13 cellular contexts compared by ENCODE assay signal in genomic region chr19:45512881-45513483, GRCh38. TPM values are rescaled to one million over a fixed set of nuclear protein-coding genes. Genes with fewer than 3 reads are reported as not detected.
DNase-seq lines count a peak whose midpoint lies in the region; ATAC-seq, FAIRE-seq and TF ChIP-seq lines count a peak whose summit lies in the region.
"Had no signal": no experiment of that assay in that cellular context is flagged by ENCODE, and none has a peak within 500 bp of the region (broad histone marks: within the 10 kb centered on the region; RNA-seq: fewer than 3 reads in every experiment).

No MANE protein-coding gene starts in this region.

- POLR2A ChIA-PET in CD8-positive, alpha-beta T cell (lab: Charles Lee) = no interaction called here
- POLR2A ChIA-PET in K562 (lab: Yijun Ruan, JAX) = no interaction called here

- H3K4me3 Mint-ChIP-seq in CD8-positive, alpha-beta T cell = no peak overlapping the region
- H3K4me3 Mint-ChIP-seq in IgD-negative memory B cell = peak overlapping the region; percentile 48 to 96 (median 84)

- H3K79me2 ChIP-seq in K562 (ENCODE audit: control insufficient read depth, insufficient read depth, low read length) = peaks cover 94% of the 10 kb centered on the region

- peak overlapping the region; percentile 62 for H3K27ac Mint-ChIP-seq in CD8-positive, alpha-beta T cell
- peak overlapping the region; percentile 90 to 99 (median 96) for H3K27ac Mint-ChIP-seq in IgD-negative memory B cell

- H3K9me3 Mint-ChIP-seq in CD8-positive, alpha-beta T cell = no peaks in the 10 kb centered on the region
- no peaks in the 10 kb centered on the region for H3K9me3 Mint-ChIP-seq in IgD-negative memory B cell

- TF ChIP-seq RAD21 in K562 (CRISPR knock-in tag; conservative IDR thresholded peaks at IDR 0.05 in 1 of 2, IDR thresholded peaks at IDR 0.05 in 1 of 2) = no peak

- H3K27me3 Mint-ChIP-seq in CD8-positive, alpha-beta T cell (ENCODE audit: low read depth) = no peaks in the 10 kb centered on the region
- H3K27me3 Mint-ChIP-seq in IgD-negative memory B cell = no peaks in the 10 kb centered on the region

- no peak for ATAC-seq in CD8-positive, alpha-beta T cell
- ATAC-seq in K562 (no peak), HG02884 (IDR thresholded peaks at IDR 0.05; ENCODE audit: unreplicated experiment) (no peak)
- ATAC-seq in activated CD4-positive, CD25-positive, alpha-beta regulatory T cell treated with anti-CD3 and anti-CD28 coated beads, Interleukin-2, amount 50 U/mL, for 24 hours = no peak

- no peak for TF ChIP-seq EP300 in K562 (IDR thresholded peaks at IDR 0.05; ENCODE audit: low read length)

- no peaks in the 10 kb centered on the region for H3K9me3 ChIP-seq in CD8-positive, alpha-beta T cell (ENCODE audit: low read length)
- H3K9me3 ChIP-seq in K562 (replicated peaks; ENCODE audit: control insufficient read depth, insufficient read depth, low read depth, low read length) (no peaks in the 10 kb centered on the region), neutrophil (no peaks in the 10 kb centered on the region)
- H3K9me3 ChIP-seq: SJSA1 had no signal

- FAIRE-seq in K562 (lab: Jason Lieb, UNC) = no peak

- DNase-seq in CD8-positive, alpha-beta T cell = no peak
- DNase-seq in K562 (ENCODE audit: extremely low read depth in 1 of 4, low spot score in 3 of 4) (no peak), brain microvascular endothelial cell (no peak)
- DNase-seq: NCI-H2107; retina; stimulated activated CD4-positive, alpha-beta T cell treated with anti-CD3 and anti-CD28 coated beads, Interleukin-4, amount 100 ng/mL, for 4 hours; stimulated activated naive CD4-positive, alpha-beta T cell treated with Interleukin-2 at 50 U/mL for 16 hours had no signal

- TF ChIP-seq POLR2A in K562 (conservative IDR thresholded peaks at IDR 0.05) = no peak

- peaks cover 3% of the 10 kb centered on the region for H3K36me3 ChIP-seq in CD8-positive, alpha-beta T cell (ENCODE audit: insufficient read depth, low read length)
- H3K36me3 ChIP-seq in K562 (ENCODE audit: control insufficient read depth, insufficient read depth, low read length) = peaks cover 80% of the 10 kb centered on the region
- H3K36me3 ChIP-seq in neutrophil = peaks cover 68% of the 10 kb centered on the region
- H3K36me3 ChIP-seq in brain microvascular endothelial cell (replicated peaks) = peaks cover 36% of the 10 kb centered on the region

- WGBS in K562 (ENCODE audit: insufficient coverage, low coverage, missing lambda C conversion rate) = 75% methylated on average over 6 of the region's 6 CpGs

- peaks cover 5% of the 10 kb centered on the region; the same call in 1 of the 2 replicates for H4K20me1 ChIP-seq in K562 (replicated peaks; ENCODE audit: control insufficient read depth, insufficient read depth, low read length)

- peak overlapping the region; percentile 21 for H3K4me2 ChIP-seq in K562 (ENCODE audit: insufficient read depth, low read length)

- peak overlapping the region; percentile 10 to 65; a peak in 1 of 4 replicates for H3K9ac ChIP-seq in K562 (ENCODE audit: insufficient read depth in 1 of 2, low read depth in 2 of 2, low read length in 2 of 2)

- intact Hi-C loops in CD8-positive, alpha-beta T cell (cut with DNase I, micrococcal nuclease) = no loop called here
- intact Hi-C loops in K562 (cut with micrococcal nuclease) = no loop called here

- no peak overlapping the region for H2AFZ ChIP-seq in K562 (ENCODE audit: low read depth, low read length)

- H3K4me1 Mint-ChIP-seq in CD8-positive, alpha-beta T cell (ENCODE audit: low read depth) = peaks cover 60% of the 10 kb centered on the region
- H3K4me1 Mint-ChIP-seq in IgD-negative memory B cell = peaks cover 46 to 52% (median 50%) of the 10 kb centered on the region in 3 donors

- H3K9me1 ChIP-seq in K562 (ENCODE audit: control insufficient read depth, insufficient read depth, low read length) = no peaks in the 10 kb centered on the region

- H3K36me3 Mint-ChIP-seq in CD8-positive, alpha-beta T cell = peaks cover 25% of the 10 kb centered on the region
- H3K36me3 Mint-ChIP-seq in IgD-negative memory B cell = no peaks in the 10 kb centered on the region

- H3K4me3 ChIP-seq in CD8-positive, alpha-beta T cell (ENCODE audit: low read depth, low read length) = no peak overlapping the region
- H3K4me3 ChIP-seq in K562 = no peak overlapping the region
- peak overlapping the region; percentile 71 to 98 for H3K4me3 ChIP-seq in neutrophil (ENCODE audit: low read depth in 1 of 2, low read length in 1 of 2)
- no peak overlapping the region for H3K4me3 ChIP-seq in brain microvascular endothelial cell (ENCODE audit: low read depth, low read length)
- H3K4me3 ChIP-seq: SJSA1 had no signal

- H3K27ac ChIP-seq in CD8-positive, alpha-beta T cell (ENCODE audit: low read depth, low read length) = no peak overlapping the region
- H3K27ac ChIP-seq in K562 (ENCODE audit: extremely low read depth, low read depth, low read length) (peak overlapping the region; percentile 6; the same call in 1 of the 3 replicates), neutrophil (peak overlapping the region; percentile 100), brain microvascular endothelial cell (no peak overlapping the region)
- H3K27ac ChIP-seq: SJSA1, VCaP had no signal

- CTCF ChIA-PET in CD8-positive, alpha-beta T cell (lab: Charles Lee) = interaction anchor here (0.8 kb wide), 1 partner anchor 18 kb away, joined by 4 read pairs; no protein-coding TSS in a partner anchor
- CTCF ChIA-PET in K562 (lab: Yijun Ruan, JAX; ENCODE audit: low intra/inter-chr PET ratio) = no interaction called here

- BruUV-seq in K562 (replicated peaks; lab: Mats Ljungman, UMichigan) = no TSS peak

- in situ Hi-C loops in K562 (cut with MboI) (no loop called here), brain microvascular endothelial cell (cut with HindIII; ENCODE audit: low pct_ligation_motif_present, low sequenced_read_pairs) (no loop called here)

- peaks cover 60% of the 10 kb centered on the region for H3K4me1 ChIP-seq in CD8-positive, alpha-beta T cell (ENCODE audit: insufficient read depth, low read length)
- H3K4me1 ChIP-seq in K562 (replicated peaks in 1 of 2; ENCODE audit: control insufficient read depth in 2 of 2, insufficient read depth in 2 of 2, low read length in 2 of 2) (peaks cover 50 to 62% of the 10 kb centered on the region in 2 experiments), neutrophil (ENCODE audit: control insufficient read depth in 1 of 2, insufficient read depth in 1 of 2, low read depth in 1 of 2, low read length in 1 of 2) (peaks cover 78 to 84% of the 10 kb centered on the region in 2 experiments)

- TF ChIP-seq CTCF in CD8-positive, alpha-beta T cell (IDR thresholded peaks at IDR 0.05) = no peak
- TF ChIP-seq CTCF in K562 (IDR thresholded peaks at IDR 0.05 in 2 of 3, conservative IDR thresholded peaks at IDR 0.05 in 1 of 3; ENCODE audit: insufficient read depth in 2 of 3, low read depth in 1 of 3, low read length in 3 of 3) = no peak
- no peak for TF ChIP-seq CTCF in neutrophil (IDR thresholded peaks at IDR 0.05)
- no peak for TF ChIP-seq CTCF in brain microvascular endothelial cell (IDR thresholded peaks at IDR 0.05; ENCODE audit: low read depth, low read length, missing control alignments)

- no peaks in the 10 kb centered on the region for H3K27me3 ChIP-seq in CD8-positive, alpha-beta T cell (ENCODE audit: insufficient read depth, low read length)
- H3K27me3 ChIP-seq in K562 (ENCODE audit: control insufficient read depth in 2 of 2, insufficient read depth in 2 of 2, low read length in 2 of 2) (no peaks in the 10 kb centered on the region), neutrophil (no peaks in the 10 kb centered on the region), brain microvascular endothelial cell (replicated peaks) (no peaks in the 10 kb centered on the region)
- H3K27me3 ChIP-seq: SJSA1 had no signal

RNA-seq across cellular contexts. Expression of gene VASP, which starts 5.7 kb away (rescaled TPM):
- 10 to 100 TPM; 45.6 to 51.6 TPM for total RNA-seq in CD8-positive, alpha-beta T cell
- polyA plus RNA-seq in IgD-negative memory B cell = 111 TPM
- total RNA-seq in K562 (2011; cell fraction: chromatin; rRNA removed; ENCODE audit: low replicate concordance) = 123 and 279 TPM in 2 replicates
- total RNA-seq in K562 (2011; cell fraction: nucleolus; rRNA removed) = 127 and 148 TPM in 2 replicates
- 106 and 127 TPM in 2 replicates for total RNA-seq in K562 (2011; cell fraction: nucleoplasm; rRNA removed)
- total RNA-seq in K562 (2014; rRNA removed) = 207 and 522 TPM in 2 replicates
- 98.6 and 104 TPM in 2 replicates for total RNA-seq in K562 (2014; rRNA removed; fragmentation: Illumina TruSeq; extraction: Trizol)
- total RNA-seq in K562 (2015; rRNA removed; fragmentation: Illumina TruSeq; extraction: Trizol) = 112 and 114 TPM in 2 replicates
- total RNA-seq in K562 (2021) = 248 and 261 TPM in 2 replicates
- 92.0 and 102 TPM in 2 replicates for polyA plus RNA-seq in K562 (2011; rRNA removed)
- 80.7 and 337 TPM in 2 replicates for polyA plus RNA-seq in K562 (2011; cell fraction: cytosol; rRNA removed)
- 119 and 149 TPM in 2 replicates for polyA plus RNA-seq in K562 (2011; cell fraction: nucleus; rRNA removed)
- 109 and 183 TPM in 2 replicates for polyA plus RNA-seq in K562 (2012)
- polyA plus RNA-seq in K562 (2014; fragmentation: Illumina TruSeq; extraction: Trizol) = 169 and 182 TPM in 2 replicates
- 10 to 100 TPM; 16.7 to 22.6 TPM for polyA plus RNA-seq in K562 (2014; fragmentation: Nextera tagmentation; extraction: Ambion mirVana)
- polyA plus RNA-seq in K562 (2014; rRNA removed) = 148 and 251 TPM in 2 replicates
- 55.1 and 66.5 TPM in 2 replicates for polyA minus RNA-seq in K562 (2011; rRNA and poly(A)+ RNA removed)
- polyA minus RNA-seq in K562 (2011; cell fraction: cytosol; rRNA and poly(A)+ RNA removed) = 131 and 134 TPM in 2 replicates
- 72.3 and 93.4 TPM in 2 replicates for polyA minus RNA-seq in K562 (2011; cell fraction: nucleus; rRNA and poly(A)+ RNA removed)

RNA-seq across cellular contexts. Expression of gene PPM1N, which starts 14.7 kb away (rescaled TPM):
- 1 to 10 TPM; 5.6 to 8.0 TPM for total RNA-seq in CD8-positive, alpha-beta T cell
- 4.0 TPM for polyA plus RNA-seq in IgD-negative memory B cell
- 2.8 and 3.4 TPM in 2 replicates for total RNA-seq in K562 (2011; cell fraction: chromatin; rRNA removed; ENCODE audit: low replicate concordance)
- 3.5 and 5.0 TPM in 2 replicates for total RNA-seq in K562 (2011; cell fraction: nucleolus; rRNA removed)
- 2.3 and 3.4 TPM in 2 replicates for total RNA-seq in K562 (2011; cell fraction: nucleoplasm; rRNA removed)
- 6.2 and 8.7 TPM in 2 replicates for total RNA-seq in K562 (2014; rRNA removed)
- 5.4 and 6.1 TPM in 2 replicates for total RNA-seq in K562 (2014; rRNA removed; fragmentation: Illumina TruSeq; extraction: Trizol)
- total RNA-seq in K562 (2015; rRNA removed; fragmentation: Illumina TruSeq; extraction: Trizol) = 6.0 and 6.5 TPM in 2 replicates
- 6.4 and 7.6 TPM in 2 replicates for total RNA-seq in K562 (2021)
- polyA plus RNA-seq in K562 (2011; rRNA removed) = 4.5 and 7.8 TPM in 2 replicates
- polyA plus RNA-seq in K562 (2011; cell fraction: cytosol; rRNA removed) = 7.5 and 9.8 TPM in 2 replicates
- 7.9 and 8.8 TPM in 2 replicates for polyA plus RNA-seq in K562 (2011; cell fraction: nucleus; rRNA removed)
- polyA plus RNA-seq in K562 (2012) = 9.6 and 13.5 TPM in 2 replicates
- polyA plus RNA-seq in K562 (2014; fragmentation: Illumina TruSeq; extraction: Trizol) = 8.5 and 10.4 TPM in 2 replicates
- polyA plus RNA-seq in K562 (2014; fragmentation: Nextera tagmentation; extraction: Ambion mirVana) = 10 to 100 TPM; 13.0 to 15.6 TPM
- polyA plus RNA-seq in K562 (2014; rRNA removed) = 14.0 and 15.7 TPM in 2 replicates
- polyA minus RNA-seq in K562 (2011; rRNA and poly(A)+ RNA removed) = 1.2 and 1.8 TPM in 2 replicates
- 1.1 and 1.3 TPM in 2 replicates for polyA minus RNA-seq in K562 (2011; cell fraction: cytosol; rRNA and poly(A)+ RNA removed)
- polyA minus RNA-seq in K562 (2011; cell fraction: nucleus; rRNA and poly(A)+ RNA removed) = 1.5 and 1.8 TPM in 2 replicates

RNA-seq across cellular contexts. Expression of gene RTN2, which starts 16.1 kb away (rescaled TPM):
- total RNA-seq in CD8-positive, alpha-beta T cell = 1 to 10 TPM in 1 of 2 experiments, under 1 TPM in 1; 0.64 to 1.3 TPM
- polyA plus RNA-seq in IgD-negative memory B cell (0.71 TPM), K562 (2011; rRNA removed) (14.1 and 23.1 TPM in 2 replicates), K562 (2014; fragmentation: Illumina TruSeq; extraction: Trizol) (18.6 and 23.7 TPM in 2 replicates), K562 (2014; fragmentation: Nextera tagmentation; extraction: Ambion mirVana) (under 1 TPM; 0.53 to 0.69 TPM), K562 (2014; rRNA removed) (12.3 and 18.7 TPM in 2 replicates)
- 9.6 and 30.7 TPM in 2 replicates for total RNA-seq in K562 (2011; cell fraction: chromatin; rRNA removed; ENCODE audit: low replicate concordance)
- total RNA-seq in K562 (2011; cell fraction: nucleolus; rRNA removed) = 33.3 and 36.9 TPM in 2 replicates
- 17.6 and 21.3 TPM in 2 replicates for total RNA-seq in K562 (2011; cell fraction: nucleoplasm; rRNA removed)
- total RNA-seq in K562 (2014; rRNA removed) (9.3 and 20.1 TPM in 2 replicates), K562 (2014; rRNA removed; fragmentation: Illumina TruSeq; extraction: Trizol) (6.9 and 7.2 TPM in 2 replicates), K562 (2015; rRNA removed; fragmentation: Illumina TruSeq; extraction: Trizol) (7.2 and 8.3 TPM in 2 replicates), K562 (2021) (21.4 and 24.3 TPM in 2 replicates)
- 28.2 and 40.0 TPM in 2 replicates for polyA plus RNA-seq in K562 (2011; cell fraction: cytosol; rRNA removed)
- 19.8 and 28.9 TPM in 2 replicates for polyA plus RNA-seq in K562 (2011; cell fraction: nucleus; rRNA removed)
- polyA plus RNA-seq in K562 (2012) = 30.4 and 54.3 TPM in 2 replicates
- polyA minus RNA-seq in K562 (2011; rRNA and poly(A)+ RNA removed) = 7.4 and 8.3 TPM in 2 replicates
- 20.7 and 22.8 TPM in 2 replicates for polyA minus RNA-seq in K562 (2011; cell fraction: cytosol; rRNA and poly(A)+ RNA removed)
- 9.0 and 16.4 TPM in 2 replicates for polyA minus RNA-seq in K562 (2011; cell fraction: nucleus; rRNA and poly(A)+ RNA removed)

RNA-seq across cellular contexts. Expression of gene FOSB, which starts 45.2 kb away (rescaled TPM):
- 100 to 1,000 TPM; 625 to 631 TPM for total RNA-seq in CD8-positive, alpha-beta T cell
- polyA plus RNA-seq in IgD-negative memory B cell = 48.1 TPM
- total RNA-seq in K562 (2011; cell fraction: chromatin; rRNA removed; ENCODE audit: low replicate concordance) = 2.1 and 8.8 TPM in 2 replicates
- total RNA-seq in K562 (2011; cell fraction: nucleolus; rRNA removed) = 4.2 and 6.7 TPM in 2 replicates
- total RNA-seq in K562 (2011; cell fraction: nucleoplasm; rRNA removed) = 3.9 and 4.5 TPM in 2 replicates
- total RNA-seq in K562 (2014; rRNA removed) = 1.2 and 1.6 TPM in 2 replicates
- 0.73 TPM in 2 replicates for total RNA-seq in K562 (2014; rRNA removed; fragmentation: Illumina TruSeq; extraction: Trizol)
- 0.18 and 0.26 TPM in 2 replicates for total RNA-seq in K562 (2015; rRNA removed; fragmentation: Illumina TruSeq; extraction: Trizol)
- total RNA-seq in K562 (2021) = 2.4 and 2.7 TPM in 2 replicates
- 0.25 and 0.27 TPM in 2 replicates for polyA plus RNA-seq in K562 (2011; rRNA removed)
- polyA plus RNA-seq in K562 (2011; cell fraction: cytosol; rRNA removed) = 0.32 and 0.52 TPM in 2 replicates
- polyA plus RNA-seq in K562 (2011; cell fraction: nucleus; rRNA removed) = 1.8 and 3.8 TPM in 2 replicates
- 0.76 and 1.3 TPM in 2 replicates for polyA plus RNA-seq in K562 (2012)
- polyA plus RNA-seq in K562 (2014; fragmentation: Illumina TruSeq; extraction: Trizol) = 1.2 and 1.4 TPM in 2 replicates
- polyA plus RNA-seq in K562 (2014; fragmentation: Nextera tagmentation; extraction: Ambion mirVana) = under 1 TPM; 0.11 to 0.30 TPM
- 0.93 and 2.9 TPM in 2 replicates for polyA plus RNA-seq in K562 (2014; rRNA removed)
- polyA minus RNA-seq in K562 (2011; rRNA and poly(A)+ RNA removed) = 0.54 and 0.77 TPM in 2 replicates
- 0.55 and 0.76 TPM in 2 replicates for polyA minus RNA-seq in K562 (2011; cell fraction: cytosol; rRNA and poly(A)+ RNA removed)
- 2.8 and 3.6 TPM in 2 replicates for polyA minus RNA-seq in K562 (2011; cell fraction: nucleus; rRNA and poly(A)+ RNA removed)

Comparison
In these comparisons a context has a peak if more than half of its experiments do, and no peak if none do; other contexts are left out.
1. H3K27ac ChIP-seq: peak in K562 (single experiment) and neutrophil (single experiment); none in CD8-positive, alpha-beta T cell (single experiment) and brain microvascular endothelial cell (single experiment).
2. H3K4me3 ChIP-seq: peak in neutrophil (2 of 2); none in CD8-positive, alpha-beta T cell (single experiment), K562 (single experiment) and brain microvascular endothelial cell (single experiment).